Comparison of ENCODE assay signal across 8 cellular contexts in genomic region chr2:113602040-113602769, GRCh38. TPM values are rescaled to one million over a fixed set of nuclear protein-coding genes. Genes with fewer than 3 reads are reported as not detected.
DNase-seq lines count a peak whose midpoint lies in the region; TF ChIP-seq lines count a peak whose summit lies in the region.
"Not testable (repeated sequence)": the region's sequence is repeated elsewhere in the genome, so short reads cannot be mapped to it uniquely, and the experiment has no call there.

No MANE protein-coding gene starts in this region.

- not testable (repeated sequence) for H3K9ac ChIP-seq in neuronal stem cell (ENCODE audit: low read depth, low read length, poor library complexity)

- not testable (repeated sequence) for H3K4me1 Mint-ChIP-seq in Caco-2 (ENCODE audit: low read depth, unreplicated experiment)

- not testable (repeated sequence) for BruUV-seq in Caco-2 (replicated peaks; lab: Mats Ljungman, UMichigan)

- not testable (repeated sequence) for H2BK12ac ChIP-seq in neuronal stem cell (ENCODE audit: low read length)

- H3K27ac Mint-ChIP-seq in Caco-2 (ENCODE audit: unreplicated experiment), result not testable (repeated sequence)

- H3K23ac ChIP-seq in neuronal stem cell (ENCODE audit: low read depth, low read length, poor library complexity), result not testable (repeated sequence)

- H2BK5ac ChIP-seq in neuronal stem cell (ENCODE audit: low read length), result not testable (repeated sequence)

- H3K9me3 ChIP-seq in Caco-2; HEK293 (ENCODE audit: control insufficient read depth, insufficient read depth, low read depth, low read length); left ventricle myocardium inferior (replicated peaks); neuronal stem cell (replicated peaks in 1 of 2; ENCODE audit: control insufficient read depth in 2 of 2, insufficient read depth in 1 of 2, low read depth in 1 of 2, low read length in 2 of 2): not testable (repeated sequence)

- not testable (repeated sequence) for H3K9me3 Mint-ChIP-seq in Caco-2 (ENCODE audit: unreplicated experiment)

- not testable (repeated sequence) for H3K4me1 ChIP-seq in Caco-2; HEK293 (ENCODE audit: control insufficient read depth, insufficient read depth, low read length); left ventricle myocardium inferior; neuronal stem cell (ENCODE audit: control insufficient read depth in 2 of 2, insufficient read depth in 1 of 2, low read depth in 1 of 2, low read length in 2 of 2)

- TF ChIP-seq CTCF in Caco-2 (IDR thresholded peaks at IDR 0.05; ENCODE audit: insufficient read depth in 1 of 2, low read depth in 1 of 2, low read length in 1 of 2, severe bottlenecking in 1 of 2, unreplicated experiment in 1 of 2) (peak in 1 of 2 experiments; percentile 57), choroid plexus epithelial cell (conservative IDR thresholded peaks at IDR 0.05; ENCODE audit: low read depth, low read length) (peak; percentile 23), left ventricle myocardium inferior (IDR thresholded peaks at IDR 0.05; ENCODE audit: borderline replicate concordance) (peak; percentile 51)
- TF ChIP-seq CTCF in HEK293 (tag by site-specific recombination; IDR thresholded peaks at IDR 0.05), result not testable (repeated sequence)

- not testable (repeated sequence) for H4K8ac ChIP-seq in neuronal stem cell (ENCODE audit: low read depth, low read length)

- H2BK120ac ChIP-seq in neuronal stem cell (ENCODE audit: low read depth, low read length), result not testable (repeated sequence)

- H2AK5ac ChIP-seq in neuronal stem cell (ENCODE audit: low read depth, low read length), result not testable (repeated sequence)

- not testable (repeated sequence) for H3K27ac ChIP-seq in HEK293 (ENCODE audit: extremely low read depth, low read depth, low read length); left ventricle myocardium inferior (replicated peaks); neuronal stem cell (replicated peaks; ENCODE audit: low read length)

- DNase-seq in Caco-2 (peak in 1 of 2 experiments; percentile 63), RKO (ENCODE audit: low spot score) (peak; percentile 20), choroid plexus epithelial cell (ENCODE audit: low read depth) (peak; percentile 67), neuronal stem cell (ENCODE audit: low spot score) (peak; percentile 40)
- peak; percentile 41 for DNase-seq in activated T-cell treated with anti-CD3 and anti-CD28 coated beads, Interleukin-2, amount 50 U/mL, for 1 hour
- DNase-seq in left ventricle myocardium inferior, result not testable (repeated sequence)
- peak; percentile 47 to 50 for DNase-seq in stimulated activated CD8-positive, alpha-beta memory T cell treated with anti-CD3 and anti-CD28 coated beads, Interleukin-7, amount 100 ng/mL, for 48 hours (ENCODE audit: extremely low read depth in 1 of 2, low read depth in 1 of 2)

- not testable (repeated sequence) for H3K4ac ChIP-seq in neuronal stem cell (ENCODE audit: low read length)

- peaks cover 25% of the 10 kb centered on the region for H3K36me3 Mint-ChIP-seq in Caco-2 (ENCODE audit: insufficient read depth, unreplicated experiment)

- not testable (repeated sequence) for H3K79me1 ChIP-seq in neuronal stem cell (ENCODE audit: low read depth, low read length)

- POLR2A ChIA-PET in Caco-2 (lab: Charles Lee); HEK293 (lab: Yijun Ruan, JAX): not testable (repeated sequence)

- H3K4me3 ChIP-seq in Caco-2 (ENCODE audit: low read depth, low read length); HEK293 (ENCODE audit: low read depth, low read length); choroid plexus epithelial cell (ENCODE audit: low read depth, low read length); left ventricle myocardium inferior; neuronal stem cell (ENCODE audit: low read length in 2 of 2): not testable (repeated sequence)

- H3K18ac ChIP-seq in neuronal stem cell (ENCODE audit: low read length), result not testable (repeated sequence)

- not testable (repeated sequence) for H4K91ac ChIP-seq in neuronal stem cell (ENCODE audit: low read depth, low read length, poor library complexity)

- CTCF ChIA-PET in Caco-2 (lab: Charles Lee) (interaction anchor here (0.7 kb wide), 1 partner anchor 98 kb away, joined by 4 read pairs; no protein-coding TSS in a partner anchor), HEK293 (lab: Yijun Ruan, JAX) (interaction anchor here (0.6 kb wide), 1 partner anchor 477 kb away, joined by 3 read pairs; no protein-coding TSS in a partner anchor)

- WGBS in neuronal stem cell (ENCODE audit: extremely low coverage in 2 of 2, insufficient read length in 2 of 2, insufficient replicate concordance in 1 of 2), 2 donors, result no CpG with 5 or more reads among the region's 51 CpGs

- not testable (repeated sequence) for H3K27me3 ChIP-seq in Caco-2 (replicated peaks; ENCODE audit: control insufficient read depth, insufficient read depth, low read length); left ventricle myocardium inferior (ENCODE audit: low read depth); neuronal stem cell (ENCODE audit: control insufficient read depth in 3 of 3, insufficient read depth in 3 of 3, low read depth in 1 of 3, low read length in 3 of 3)

- not testable (repeated sequence) for H2AFZ ChIP-seq in neuronal stem cell (ENCODE audit: low read length)

- peak overlapping the region; percentile 49 for H3K4me3 Mint-ChIP-seq in Caco-2 (ENCODE audit: unreplicated experiment)

- H2BK15ac ChIP-seq in neuronal stem cell (ENCODE audit: low read length), result not testable (repeated sequence)

- intact Hi-C loops in Caco-2 (cut with micrococcal nuclease; ENCODE audit: unreplicated experiment); left ventricle myocardium inferior (cut with micrococcal nuclease): not testable (repeated sequence)

- H3K27me3 Mint-ChIP-seq in Caco-2 (ENCODE audit: insufficient read depth, unreplicated experiment), result not testable (repeated sequence)

- H3K14ac ChIP-seq in neuronal stem cell (ENCODE audit: low read length), result not testable (repeated sequence)

- not testable (repeated sequence) for H3K36me3 ChIP-seq in Caco-2 (ENCODE audit: control insufficient read depth, insufficient read depth, low read length); HEK293 (ENCODE audit: control insufficient read depth in 2 of 2, insufficient read depth in 1 of 2, low read length in 2 of 2); left ventricle myocardium inferior; neuronal stem cell (replicated peaks in 1 of 2; ENCODE audit: control insufficient read depth in 2 of 2, insufficient read depth in 2 of 2, low read length in 2 of 2)

- not testable (repeated sequence) for H3K4me2 ChIP-seq in neuronal stem cell (ENCODE audit: insufficient read depth, low read length, poor library complexity, severe bottlenecking)

TF ChIP-seq in HEK293, 187 proteins besides CTCF, POLR2A, EP300 and RAD21:
- TF ChIP-seq ZNF530 (tag by site-specific recombination; IDR thresholded peaks at IDR 0.05; ENCODE audit: low read depth) (0 out of 2 replicates have a peak, but pooled peaks have one; percentile 15), ZNF654 (tag by site-specific recombination; IDR thresholded peaks at IDR 0.05; ENCODE audit: low read depth) (peak; percentile 23; the same call in 1 of the 2 replicates)

RNA-seq across cellular contexts. Expression of gene RABL2A, which starts 24.9 kb away (rescaled TPM):
- total RNA-seq in Caco-2 (2022) (15.2 and 16.6 TPM in 2 replicates), left ventricle myocardium inferior (6.9 TPM)
- 25.1 TPM for polyA plus RNA-seq in neuronal stem cell (2013, experiment 1 of 2)
- polyA plus RNA-seq in neuronal stem cell (2013, experiment 2 of 2), result 23.4 TPM
